In the genomic region with DNA sequence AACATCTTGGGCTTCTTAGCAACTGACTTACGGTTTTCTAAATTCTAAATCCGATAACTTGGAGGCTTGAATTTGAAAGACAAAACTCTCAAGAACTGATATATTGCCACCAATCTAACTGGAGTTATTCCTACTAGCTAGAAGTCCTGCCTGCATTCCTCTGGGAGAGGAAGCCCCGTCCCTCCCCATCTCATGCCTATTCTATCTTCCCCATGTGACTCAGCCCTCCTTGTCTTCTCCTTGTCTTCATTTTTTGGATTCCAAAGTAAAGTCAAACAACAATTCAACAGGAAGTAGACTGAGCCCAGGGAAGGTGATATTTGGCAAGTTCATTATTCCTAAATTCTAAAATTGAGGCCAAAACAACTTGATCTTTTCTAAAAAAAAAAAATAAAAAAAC, we compare ENCODE assay signal across 23 cellular contexts.
DNase-seq lines count a peak whose midpoint lies in the region; ATAC-seq and TF ChIP-seq lines count a peak whose summit lies in the region.
"Had no signal": no experiment of that assay in that cellular context is flagged by ENCODE, and none has a peak within 500 bp of the region (broad histone marks: within the 10 kb centered on the region; RNA-seq: fewer than 3 reads in every experiment).

No MANE protein-coding gene starts in this region.

- no peaks in the 10 kb centered on the region for H3K9me3 Mint-ChIP-seq in HFFc6
- H3K9me3 Mint-ChIP-seq: activated B cell treated with CpG ODN at 0.5 μM for 24 hours; activated CD8-positive, alpha-beta T cell treated with anti-CD3 and anti-CD28 coated beads for 36 hours; effector memory CD8-positive, alpha-beta T cell had no signal

- no peaks in the 10 kb centered on the region for H3K9me3 ChIP-seq in adipocyte (ENCODE audit: control insufficient read depth, low read length)
- H3K9me3 ChIP-seq: left ventricle myocardium inferior, mucosa of descending colon, tibial nerve had no signal

- peaks cover 13% of the 10 kb centered on the region; the same call in 1 of the 2 replicates for H3K36me3 Mint-ChIP-seq in HFFc6 (ENCODE audit: low read depth)

- peak; percentile 23 for DNase-seq in HFFc6
- peak; percentile 37 for DNase-seq in adipocyte (ENCODE audit: low read depth)
- peak; percentile 24 for DNase-seq in hepatic stellate cell (ENCODE audit: low spot score)
- DNase-seq in H7: no peak
- no peak for DNase-seq in NCI-H69 (lab: John Stamatoyannopoulos, UW)
- DNase-seq: activated B cell treated with CpG ODN at 0.5 μM for 24 hours; activated CD8-positive, alpha-beta T cell treated with anti-CD3 and anti-CD28 coated beads for 36 hours; activated naive CD4-positive, alpha-beta T cell; anterior cingulate cortex; C1 segment of cervical spinal cord; effector memory CD8-positive, alpha-beta T cell; left ventricle myocardium inferior; mucosa of descending colon; NCI-H2029; NCI-H510A treated with DMSO at 0.1 percent for 48 hours; RPMI8226; small intestine; stimulated activated naive CD4-positive, alpha-beta T cell; T-helper 9 cell had no signal

- H3K4me1 ChIP-seq in adipocyte (ENCODE audit: control insufficient read depth, insufficient read depth, low read length): peaks cover 13% of the 10 kb centered on the region
- H3K4me1 ChIP-seq: left ventricle myocardium inferior had no signal

- peaks cover 52% of the 10 kb centered on the region for H3K4me1 Mint-ChIP-seq in HFFc6 (ENCODE audit: low read depth)
- H3K4me1 Mint-ChIP-seq: activated B cell treated with CpG ODN at 0.5 μM for 24 hours had no signal

- H3K4me3 Mint-ChIP-seq in HFFc6: peak overlapping the region; percentile 33
- H3K4me3 Mint-ChIP-seq: activated B cell treated with CpG ODN at 0.5 μM for 24 hours; activated CD8-positive, alpha-beta T cell treated with anti-CD3 and anti-CD28 coated beads for 36 hours; effector memory CD8-positive, alpha-beta T cell had no signal

- ATAC-seq in GM21737 (IDR thresholded peaks at IDR 0.05; ENCODE audit: unreplicated experiment): no peak
- no peak for ATAC-seq in GM21367 (IDR thresholded peaks at IDR 0.05; ENCODE audit: unreplicated experiment)
- ATAC-seq: activated CD8-positive, alpha-beta T cell treated with anti-CD3 and anti-CD28 coated beads for 36 hours; effector memory CD8-positive, alpha-beta T cell; mucosa of descending colon had no signal

- peak overlapping the region; percentile 55 for H3K27ac Mint-ChIP-seq in HFFc6
- H3K27ac Mint-ChIP-seq: activated B cell treated with CpG ODN at 0.5 μM for 24 hours; activated CD8-positive, alpha-beta T cell treated with anti-CD3 and anti-CD28 coated beads for 36 hours; effector memory CD8-positive, alpha-beta T cell had no signal

- H3K36me3 ChIP-seq in adipocyte (ENCODE audit: control insufficient read depth, insufficient read depth, low read length, severe bottlenecking): no peaks in the 10 kb centered on the region
- no peaks in the 10 kb centered on the region for H3K36me3 ChIP-seq in H7 (replicated peaks; ENCODE audit: control insufficient read depth, insufficient read depth, low read length)
- H3K36me3 ChIP-seq: left ventricle myocardium inferior, tibial nerve had no signal

- TF ChIP-seq CTCF in HFFc6 (IDR thresholded peaks at IDR 0.05): no peak

- no peaks in the 10 kb centered on the region for H3K27me3 ChIP-seq in adipocyte (replicated peaks; ENCODE audit: control insufficient read depth, insufficient read depth, low read length)
- H3K27me3 ChIP-seq in H7 (ENCODE audit: control insufficient read depth, insufficient read depth, low read length): no peaks in the 10 kb centered on the region
- H3K27me3 ChIP-seq: tibial nerve had no signal

- no peak overlapping the region for H3K9ac ChIP-seq in adipocyte (ENCODE audit: low read length)
- H3K9ac ChIP-seq: KMS-11 had no signal

- H3K4me3 ChIP-seq in adipocyte (ENCODE audit: low read length) (no peak overlapping the region), H7 (ENCODE audit: insufficient read depth, low read depth, low read length) (no peak overlapping the region)
- H3K4me3 ChIP-seq: left ventricle myocardium inferior, mucosa of descending colon, tibial nerve had no signal

- H3K27me3 Mint-ChIP-seq in HFFc6 (ENCODE audit: insufficient read depth): no peaks in the 10 kb centered on the region; the same call in 1 of the 2 replicates
- H3K27me3 Mint-ChIP-seq: activated B cell treated with CpG ODN at 0.5 μM for 24 hours; activated CD8-positive, alpha-beta T cell treated with anti-CD3 and anti-CD28 coated beads for 36 hours had no signal

Comparison
In these comparisons a context has a peak if more than half of its experiments do, and no peak if none do; other contexts are left out.
1. DNase-seq: peak in HFFc6 (single experiment), adipocyte (single experiment) and hepatic stellate cell (single experiment); none in H7 (single experiment) and NCI-H69 (single experiment).